ENCODE assay signal across 9 cellular contexts in the genomic region with DNA sequence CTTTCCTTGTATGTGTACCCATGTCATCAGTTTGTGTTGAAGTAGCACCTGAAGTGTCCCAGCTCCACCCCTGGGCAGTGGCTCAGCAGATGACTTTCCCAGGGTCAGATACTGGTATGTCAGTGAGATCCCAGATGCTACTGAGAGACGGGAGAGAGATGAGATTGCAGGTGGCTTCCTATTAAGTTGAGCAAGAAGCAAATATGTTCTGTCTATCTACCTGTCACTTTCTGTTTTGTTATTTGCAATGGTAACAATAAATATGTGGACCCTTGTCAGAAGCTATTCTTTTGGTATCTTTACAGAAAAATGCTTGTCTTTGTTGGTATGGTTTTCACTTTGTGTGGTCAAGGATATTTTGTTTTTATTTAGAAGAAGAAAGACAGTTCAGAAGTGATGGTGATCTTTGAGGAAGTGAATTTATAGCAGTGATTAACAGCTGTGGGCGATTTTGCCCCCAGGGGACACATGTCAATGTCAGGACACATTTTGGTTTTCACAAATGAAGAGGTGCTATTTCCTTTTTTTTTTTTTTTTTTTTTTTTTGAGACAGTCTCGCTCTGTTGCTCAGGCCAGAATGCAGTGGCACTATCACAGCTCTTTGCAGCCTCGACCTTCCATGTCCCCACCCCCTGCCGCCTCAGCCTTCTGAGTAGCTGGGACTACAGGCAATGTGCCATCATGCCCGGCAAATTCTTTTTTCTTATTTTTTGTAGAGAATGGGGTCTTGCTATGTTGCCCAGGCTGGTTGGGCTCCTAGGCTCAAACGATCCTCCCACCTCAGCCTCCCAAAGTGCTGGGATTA. TPM values are rescaled to one million over a fixed set of nuclear protein-coding genes. Genes with fewer than 3 reads are reported as not detected.
DNase-seq lines count a peak whose midpoint lies in the region; ATAC-seq and TF ChIP-seq lines count a peak whose summit lies in the region.
"Had no signal": no experiment of that assay in that cellular context is flagged by ENCODE, and none has a peak within 500 bp of the region (broad histone marks: within the 10 kb centered on the region; RNA-seq: fewer than 3 reads in every experiment).

No MANE protein-coding gene starts in this region.

- H3K4me1 Mint-ChIP-seq in neural progenitor cell = peaks cover 28% of the 10 kb centered on the region

- H3K79me2 ChIP-seq in neural progenitor cell (ENCODE audit: low read depth) = no peaks in the 10 kb centered on the region

- H3K36me3 ChIP-seq in neural progenitor cell = no peaks in the 10 kb centered on the region

- no peak for DNase-seq in activated CD4-positive, CD25-positive, alpha-beta regulatory T cell treated with anti-CD3 and anti-CD28 coated beads, Interleukin-2, amount 50 U/mL, for 72 hours
- DNase-seq in neural progenitor cell (ENCODE audit: low spot score) (no peak), NCI-H2171 (lab: John Stamatoyannopoulos, UW) (no peak), NCI-H774 (lab: John Stamatoyannopoulos, UW) (no peak), mucosa of gallbladder (ENCODE audit: low spot score) (no peak)

- no peaks in the 10 kb centered on the region for H3K27me3 Mint-ChIP-seq in neural progenitor cell (ENCODE audit: insufficient read depth, low read depth)

- no peak overlapping the region for H3K9ac ChIP-seq in neural progenitor cell

- peak; percentile 9 to 38 for ATAC-seq in activated CD4-positive, CD25-positive, alpha-beta regulatory T cell treated with anti-CD3 and anti-CD28 coated beads, Interleukin-2, amount 50 U/mL, for 24 hours
- ATAC-seq in HG02588 (IDR thresholded peaks at IDR 0.05; ENCODE audit: unreplicated experiment) (peak; percentile 75), HG03520 (IDR thresholded peaks at IDR 0.05; ENCODE audit: unreplicated experiment) (peak; percentile 57)
- ATAC-seq: A549 had no signal

- no peak overlapping the region for H3K27ac ChIP-seq in neural progenitor cell
- H3K27ac ChIP-seq: A549 had no signal

- no peak overlapping the region for H3K4me3 Mint-ChIP-seq in neural progenitor cell

- H3K27ac Mint-ChIP-seq in neural progenitor cell = peak overlapping the region; percentile 6

- H3K9me3 Mint-ChIP-seq in neural progenitor cell = no peaks in the 10 kb centered on the region

- H3K9me3 ChIP-seq in neural progenitor cell (ENCODE audit: low read depth) = no peaks in the 10 kb centered on the region
- H3K9me3 ChIP-seq: A549 had no signal

- H3K4me3 ChIP-seq in neural progenitor cell = no peak overlapping the region
- H3K4me3 ChIP-seq: A549 had no signal

- H3K36me3 Mint-ChIP-seq in neural progenitor cell = peaks cover 1% of the 10 kb centered on the region

- H4K20me1 ChIP-seq in neural progenitor cell (ENCODE audit: low read depth) = peaks cover 4% of the 10 kb centered on the region

- TF ChIP-seq CTCF in neural progenitor cell (IDR thresholded peaks at IDR 0.05) = no peak

- H3K4me2 ChIP-seq in neural progenitor cell = no peak overlapping the region
- H3K4me2 ChIP-seq: A549 had no signal

- no peak overlapping the region for H2AFZ ChIP-seq in neural progenitor cell (replicated peaks)

- H3K27me3 ChIP-seq in neural progenitor cell = no peaks in the 10 kb centered on the region

- no peaks in the 10 kb centered on the region for H3F3A ChIP-seq in neural progenitor cell (ENCODE audit: low read depth)

- no peaks in the 10 kb centered on the region for H3K4me1 ChIP-seq in neural progenitor cell
- H3K4me1 ChIP-seq: A549 had no signal

RNA-seq across cellular contexts. Expression of a gene that starts 21.4 kb away (rescaled TPM):
- total RNA-seq in neural progenitor cell (ENCODE audit: low replicate concordance) (21.2 and 28.8 TPM in 2 replicates), mucosa of gallbladder (152 TPM)

Comparison
In these comparisons a context has a peak if more than half of its experiments do, and no peak if none do; other contexts are left out.
1. ATAC-seq: peak in every context shown above with its lines; median percentile 75 in HG02588; 57 in HG03520; 24 in activated CD4-positive, CD25-positive, alpha-beta regulatory T cell treated with anti-CD3 and anti-CD28 coated beads, Interleukin-2, amount 50 U/mL, for 24 hours.